ENCODE assay signal across 9 cellular contexts in the genomic region with DNA sequence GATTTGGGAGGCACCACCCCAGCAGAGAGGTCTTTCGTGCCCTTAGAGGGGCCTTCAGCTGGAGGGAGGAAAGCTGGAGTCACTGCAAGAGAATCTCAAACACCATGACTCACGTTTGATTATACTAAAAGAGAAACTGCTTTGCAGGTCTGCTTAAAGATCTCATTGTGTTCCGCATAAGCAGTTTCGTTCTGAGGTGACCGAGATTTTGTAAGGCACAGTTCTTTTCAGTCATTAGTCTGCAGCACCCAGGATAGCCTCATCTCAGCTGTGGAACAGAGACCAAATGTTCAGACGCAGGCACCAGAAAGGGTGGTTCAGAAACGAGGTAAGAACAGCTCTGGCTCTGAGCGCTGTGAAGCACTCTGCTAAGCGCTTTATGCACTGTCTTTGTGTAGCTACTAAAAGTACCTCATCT.
DNase-seq lines count a peak whose midpoint lies in the region; ATAC-seq lines count a peak whose summit lies in the region.
"Had no signal": no experiment of that assay in that cellular context is flagged by ENCODE, and none has a peak within 500 bp of the region (broad histone marks: within the 10 kb centered on the region; RNA-seq: fewer than 3 reads in every experiment).

No MANE protein-coding gene starts in this region.

- POLR2A ChIA-PET in CD4-positive, alpha-beta memory T cell (lab: Charles Lee; ENCODE audit: partially characterized antibody), result no interaction called here

- intact Hi-C loops in CD4-positive, alpha-beta memory T cell (cut with micrococcal nuclease), result no loop called here

- H3K9me3 Mint-ChIP-seq in CD4-positive, alpha-beta memory T cell, result peaks cover 0 to 6% (median 0%) of the 10 kb centered on the region in 8 donors

- peak overlapping the region; percentile 45 to 80 (median 70) for H3K4me3 Mint-ChIP-seq in CD4-positive, alpha-beta memory T cell
- H3K4me3 Mint-ChIP-seq: stimulated activated naive CD8-positive, alpha-beta T cell treated with anti-CD3 and anti-CD28 coated beads, Interleukin-15, Interleukin-2, amounts not matched to agents 100 ng/mL and 50 ng/mL, for 24 hours had no signal

- peak overlapping the region in 1 of 2 donors; percentile 8 for H3K4me3 ChIP-seq in CD4-positive, alpha-beta memory T cell (ENCODE audit: low read length in 2 of 2)
- H3K4me3 ChIP-seq in mesodermal cell (ENCODE audit: extremely low read depth, insufficient read depth, low read length, poor library complexity, severe bottlenecking), result no peak overlapping the region

- no peaks in the 10 kb centered on the region for H3K36me3 ChIP-seq in CD4-positive, alpha-beta memory T cell (ENCODE audit: insufficient read depth, low read length)
- no peaks in the 10 kb centered on the region for H3K36me3 ChIP-seq in mesodermal cell (ENCODE audit: control insufficient read depth, insufficient read depth, low read length)

- DNase-seq in CD4-positive, alpha-beta memory T cell, result peak in 1 of 5 donors; percentile 9
- DNase-seq in GM19240 (ENCODE audit: insufficient read length, low spot score) (peak; percentile 89), T1000 (lab: John Stamatoyannopoulos, UW) (no peak), middle frontal gyrus (ENCODE audit: extremely low spot score, low spot score) (no peak), D341Med (ENCODE audit: low spot score) (no peak)
- DNase-seq in activated CD4-positive, alpha-beta T cell treated with anti-CD3 and anti-CD28 coated beads, Interleukin-2, amount 50 U/mL, for 48 hours, result peak; percentile 41 to 59

- 78 to 84% methylated on average over 7 to 9 of the region's 9 CpGs for WGBS in mesodermal cell (ENCODE audit: insufficient coverage in 2 of 2), 2 experiments

- peaks cover 5% of the 10 kb centered on the region for H3K4me1 ChIP-seq in CD4-positive, alpha-beta memory T cell (ENCODE audit: insufficient read depth, low read length)
- H3K4me1 ChIP-seq in mesodermal cell (ENCODE audit: control insufficient read depth, insufficient read depth, low read length, poor library complexity, severe bottlenecking), result peaks cover 17% of the 10 kb centered on the region

- peaks cover 9 to 13% (median 12%) of the 10 kb centered on the region in 4 donors for H3K4me1 Mint-ChIP-seq in CD4-positive, alpha-beta memory T cell

- no peaks in the 10 kb centered on the region for H3K27me3 ChIP-seq in CD4-positive, alpha-beta memory T cell (ENCODE audit: insufficient read depth, low read length)

- peak; percentile 89 for ATAC-seq in HG03135 (IDR thresholded peaks at IDR 0.05; ENCODE audit: unreplicated experiment)

- H3K36me3 Mint-ChIP-seq in CD4-positive, alpha-beta memory T cell, result no peaks in the 10 kb centered on the region

- peak overlapping the region in 5 of 7 donors; percentile 41 to 81 (median 62) for H3K27ac Mint-ChIP-seq in CD4-positive, alpha-beta memory T cell
- H3K27ac Mint-ChIP-seq: stimulated activated naive CD8-positive, alpha-beta T cell treated with anti-CD3 and anti-CD28 coated beads, Interleukin-15, Interleukin-2, amounts not matched to agents 100 ng/mL and 50 ng/mL, for 24 hours had no signal

- no peaks in the 10 kb centered on the region for H3K9me3 ChIP-seq in CD4-positive, alpha-beta memory T cell (ENCODE audit: control insufficient read depth in 1 of 2, low read length in 2 of 2)
- no peaks in the 10 kb centered on the region for H3K9me3 ChIP-seq in mesodermal cell (ENCODE audit: control insufficient read depth, low read length)

- CTCF ChIA-PET in CD4-positive, alpha-beta memory T cell (lab: Charles Lee; ENCODE audit: partially characterized antibody), result interaction anchor here (1.5 to 16.1 kb wide), 3 partner anchors 9 to 367 kb away, joined by 4 to 354 read pairs (median 63); no protein-coding TSS in a partner anchor

- H3K27me3 Mint-ChIP-seq in CD4-positive, alpha-beta memory T cell, result peaks cover 0 to 10% of the 10 kb centered on the region in 2 donors

- H3K27ac ChIP-seq in CD4-positive, alpha-beta memory T cell (ENCODE audit: low read depth, low read length), result no peak overlapping the region
- peak overlapping the region; percentile 39 for H3K27ac ChIP-seq in mesodermal cell (ENCODE audit: low read depth, low read length, severe bottlenecking)

Comparison
In these comparisons a context has a peak if more than half of its experiments do, and no peak if none do; other contexts are left out.
1. DNase-seq: peak in GM19240 (single experiment) and activated CD4-positive, alpha-beta T cell treated with anti-CD3 and anti-CD28 coated beads, Interleukin-2, amount 50 U/mL, for 48 hours (2 of 2); none in T1000 (single experiment), middle frontal gyrus (single experiment) and D341Med (single experiment).